ENCODE assay signal across 22 cellular contexts in the genomic region with DNA sequence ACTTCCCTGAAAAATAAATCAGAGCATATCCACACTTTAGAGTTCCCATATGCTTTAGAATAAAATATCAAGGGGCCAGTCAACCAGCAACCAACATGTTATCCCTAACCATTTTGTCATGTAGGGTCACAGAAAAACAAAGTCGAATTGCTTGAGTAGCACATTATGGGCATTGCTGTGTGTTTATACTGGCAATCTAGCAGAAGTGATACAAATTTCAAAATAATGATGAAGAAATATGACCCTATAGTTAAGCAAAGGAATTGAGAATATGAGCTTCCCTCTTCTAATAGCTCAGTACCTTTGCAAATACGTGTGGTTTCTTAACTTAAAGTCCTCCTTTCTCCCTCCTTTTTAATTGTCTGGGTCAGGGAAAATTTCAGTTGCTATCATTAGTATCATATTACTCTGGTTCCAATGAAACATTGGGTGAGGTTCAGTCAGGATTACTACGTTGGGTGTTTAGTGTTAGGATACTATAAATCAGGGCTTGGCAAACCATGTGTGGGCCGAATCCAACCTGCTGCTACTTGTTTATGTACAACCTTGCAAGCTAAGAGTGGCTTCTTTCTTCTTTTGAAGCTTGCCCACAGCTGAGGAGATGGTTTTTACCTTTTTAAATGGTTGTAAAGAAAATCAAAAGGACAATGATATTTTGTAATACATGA.
A peak's percentile ranks its signal among the peaks of the same experiment; 100 is the strongest.
DNase-seq lines count a peak whose midpoint lies in the region; ATAC-seq and TF ChIP-seq lines count a peak whose summit lies in the region.
"Had no signal": no experiment of that assay in that cellular context is flagged by ENCODE, and none has a peak within 500 bp of the region (broad histone marks: within the 10 kb centered on the region; RNA-seq: fewer than 3 reads in every experiment).

No MANE protein-coding gene starts in this region.

- H3K4me1 ChIP-seq in transverse colon (peaks cover 0 to 28% (median 12%) of the 10 kb centered on the region in 4 donors), esophagus muscularis mucosa (peaks cover 0 to 7% (median 0%) of the 10 kb centered on the region in 4 donors)

- H3K27ac ChIP-seq in transverse colon, result peak overlapping the region in 3 of 4 donors; percentile 26 to 59 (median 47)
- no peak overlapping the region for H3K27ac ChIP-seq in esophagus muscularis mucosa (replicated peaks in 1 of 4)

- H3K36me3 Mint-ChIP-seq in activated CD4-positive, alpha-beta T cell treated with anti-CD3 and anti-CD28 coated beads, Interleukin-2, amount 10 ng/mL, durations not matched to agents 24 days and 14 days (ENCODE audit: low read depth), result peaks cover 73% of the 10 kb centered on the region
- H3K36me3 Mint-ChIP-seq: brain had no signal

- H3K4me3 Mint-ChIP-seq in activated CD4-positive, alpha-beta T cell treated with anti-CD3 and anti-CD28 coated beads, Interleukin-2, amount 10 ng/mL, durations not matched to agents 24 days and 14 days, result no peak overlapping the region
- H3K4me3 Mint-ChIP-seq: activated CD8-positive, alpha-beta T cell treated with anti-CD3 and anti-CD28 coated beads for 36 hours; activated naive CD8-positive, alpha-beta T cell treated with anti-CD3 and anti-CD28 coated beads, Interleukin-2, amount 10 ng/mL, durations not matched to agents 7 days and 5 days; activated T-cell treated with anti-CD3 and anti-CD28 coated beads, Interleukin-2, amount 50 U/mL, for 72 hours; brain; CD4-positive, alpha-beta memory T cell; GM23338; stimulated activated naive B cell treated with anti-CD40 and anti-IgM and Interleukin-4, amounts not matched to agents 10 μg/mL and 1 μg/mL and 100 μg/mL, for 72 hours had no signal

- H3K27me3 Mint-ChIP-seq in activated CD4-positive, alpha-beta T cell treated with anti-CD3 and anti-CD28 coated beads, Interleukin-2, amount 10 ng/mL, durations not matched to agents 24 days and 14 days, result no peaks in the 10 kb centered on the region
- H3K27me3 Mint-ChIP-seq: activated CD8-positive, alpha-beta T cell treated with anti-CD3 and anti-CD28 coated beads for 36 hours; activated naive CD8-positive, alpha-beta T cell treated with anti-CD3 and anti-CD28 coated beads, Interleukin-2, amount 10 ng/mL, durations not matched to agents 7 days and 5 days; CD4-positive, alpha-beta memory T cell; stimulated activated naive B cell treated with anti-CD40 and anti-IgM and Interleukin-4, amounts not matched to agents 10 μg/mL and 1 μg/mL and 100 μg/mL, for 72 hours had no signal

- H3K4me3 ChIP-seq in transverse colon (no peak overlapping the region), esophagus muscularis mucosa (no peak overlapping the region)
- H3K4me3 ChIP-seq: GM23338, tibial artery had no signal

- TF ChIP-seq POLR2A in transverse colon (IDR thresholded peaks at IDR 0.05) (no peak), esophagus muscularis mucosa (IDR thresholded peaks at IDR 0.05; ENCODE audit: low read depth) (no peak)

- 41 to 50% methylated on average over 3 to 4 of the region's 4 CpGs for WGBS in transverse colon (ENCODE audit: low coverage in 1 of 2), 2 donors
- WGBS in esophagus muscularis mucosa, result 44% methylated on average over 4 of the region's 4 CpGs

- in situ Hi-C loops in transverse colon (cut with MboI; ENCODE audit: low pct_ligation_motif_present in 1 of 4, low pct_unique_long_range_greater_than_20kb in 1 of 4, low sequenced_read_pairs in 3 of 4), result no loop called here

- TF ChIP-seq CTCF in transverse colon (IDR thresholded peaks at IDR 0.05), result no peak
- no peak for TF ChIP-seq CTCF in esophagus muscularis mucosa (IDR thresholded peaks at IDR 0.05)

- no peak for DNase-seq in activated CD4-positive, alpha-beta T cell treated with anti-CD3 and anti-CD28 coated beads, Interleukin-2, amount 10 ng/mL, durations not matched to agents 24 days and 14 days
- no peak for DNase-seq in activated CD4-positive, alpha-beta T cell treated with anti-CD3 and anti-CD28 coated beads for 1 hour
- peak; percentile 47 for DNase-seq in NCI-H526 treated with DMSO at 0.1 percent for 48 hours (lab: John Stamatoyannopoulos, UW)
- peak; percentile 37 for DNase-seq in transverse colon
- no peak for DNase-seq in T1000 (lab: John Stamatoyannopoulos, UW)
- DNase-seq in esophagus muscularis mucosa (ENCODE audit: extremely low spot score), result no peak
- DNase-seq: ACHN; activated CD8-positive, alpha-beta T cell treated with anti-CD3 and anti-CD28 coated beads for 36 hours; activated naive CD8-positive, alpha-beta T cell treated with anti-CD3 and anti-CD28 coated beads, Interleukin-2, amount 10 ng/mL, durations not matched to agents 7 days and 5 days; activated T-cell treated with anti-CD3 and anti-CD28 coated beads, Interleukin-2, amount 50 U/mL, for 72 hours; CD4-positive, alpha-beta memory T cell; dermis blood vessel endothelial cell; glutamatergic neuron; occipital lobe; stimulated activated naive B cell treated with anti-CD40 and anti-IgM and Interleukin-4, amounts not matched to agents 10 μg/mL and 1 μg/mL and 100 μg/mL, for 72 hours; T-helper 1 cell; tibial artery had no signal

- ATAC-seq in esophagus mucosa (peak; percentile 97), GM21737 (IDR thresholded peaks at IDR 0.05; ENCODE audit: unreplicated experiment) (no peak)
- ATAC-seq: activated CD8-positive, alpha-beta T cell treated with anti-CD3 and anti-CD28 coated beads for 36 hours; activated T-cell treated with anti-CD3 and anti-CD28 coated beads, Interleukin-2, amount 50 U/mL, for 72 hours; GM23338; Right ventricle myocardium inferior; stimulated activated naive B cell treated with anti-CD40 and anti-IgM and Interleukin-4, amounts not matched to agents 10 μg/mL and 1 μg/mL and 100 μg/mL, for 72 hours had no signal

- peaks cover 33% of the 10 kb centered on the region for H3K4me1 Mint-ChIP-seq in activated CD4-positive, alpha-beta T cell treated with anti-CD3 and anti-CD28 coated beads, Interleukin-2, amount 10 ng/mL, durations not matched to agents 24 days and 14 days
- H3K4me1 Mint-ChIP-seq: brain had no signal

- intact Hi-C loops in activated CD4-positive, alpha-beta T cell treated with anti-CD3 and anti-CD28 coated beads, Interleukin-2, amount 10 ng/mL, durations not matched to agents 24 days and 14 days (cut with micrococcal nuclease), result loop anchor here (2.0 kb wide), 1 partner anchor 14 kb away; no protein-coding TSS in a partner anchor
- intact Hi-C loops in transverse colon (cut with DNase I; ENCODE audit: low total_unique reads), result no loop called here
- intact Hi-C loops in esophagus muscularis mucosa (cut with DNase I), result no loop called here

- H3K36me3 ChIP-seq in transverse colon (peaks cover 0 to 24% (median 0%) of the 10 kb centered on the region in 4 donors), esophagus muscularis mucosa (peaks cover 4 to 74% (median 21%) of the 10 kb centered on the region in 4 donors)

- no peaks in the 10 kb centered on the region for H3K9me3 ChIP-seq in transverse colon
- H3K9me3 ChIP-seq in esophagus muscularis mucosa, result no peaks in the 10 kb centered on the region
- H3K9me3 ChIP-seq: tibial artery had no signal

- peak overlapping the region; percentile 41 for H3K27ac Mint-ChIP-seq in activated CD4-positive, alpha-beta T cell treated with anti-CD3 and anti-CD28 coated beads, Interleukin-2, amount 10 ng/mL, durations not matched to agents 24 days and 14 days
- H3K27ac Mint-ChIP-seq: activated CD8-positive, alpha-beta T cell treated with anti-CD3 and anti-CD28 coated beads for 36 hours; activated naive CD8-positive, alpha-beta T cell treated with anti-CD3 and anti-CD28 coated beads, Interleukin-2, amount 10 ng/mL, durations not matched to agents 7 days and 5 days; brain; GM23338; stimulated activated naive B cell treated with anti-CD40 and anti-IgM and Interleukin-4, amounts not matched to agents 10 μg/mL and 1 μg/mL and 100 μg/mL, for 72 hours had no signal

- TF ChIP-seq EP300 in transverse colon (IDR thresholded peaks at IDR 0.05; ENCODE audit: low read depth) (no peak), esophagus muscularis mucosa (IDR thresholded peaks at IDR 0.05) (no peak)

- H3K27me3 ChIP-seq in transverse colon (no peaks in the 10 kb centered on the region), esophagus muscularis mucosa (no peaks in the 10 kb centered on the region)
- H3K27me3 ChIP-seq: tibial artery had no signal

- no peaks in the 10 kb centered on the region for H3K9me3 Mint-ChIP-seq in activated CD4-positive, alpha-beta T cell treated with anti-CD3 and anti-CD28 coated beads, Interleukin-2, amount 10 ng/mL, durations not matched to agents 24 days and 14 days
- H3K9me3 Mint-ChIP-seq: activated CD8-positive, alpha-beta T cell treated with anti-CD3 and anti-CD28 coated beads for 36 hours; activated naive CD8-positive, alpha-beta T cell treated with anti-CD3 and anti-CD28 coated beads, Interleukin-2, amount 10 ng/mL, durations not matched to agents 7 days and 5 days; activated T-cell treated with anti-CD3 and anti-CD28 coated beads, Interleukin-2, amount 50 U/mL, for 72 hours; brain; GM23338; stimulated activated naive B cell treated with anti-CD40 and anti-IgM and Interleukin-4, amounts not matched to agents 10 μg/mL and 1 μg/mL and 100 μg/mL, for 72 hours had no signal

Comparison
In these comparisons a context has a peak if more than half of its experiments do, and no peak if none do; other contexts are left out.
1. DNase-seq: peak in NCI-H526 treated with DMSO at 0.1 percent for 48 hours (single experiment) and transverse colon (single experiment); none in activated CD4-positive, alpha-beta T cell treated with anti-CD3 and anti-CD28 coated beads, Interleukin-2, amount 10 ng/mL, durations not matched to agents 24 days and 14 days (single experiment), activated CD4-positive, alpha-beta T cell treated with anti-CD3 and anti-CD28 coated beads for 1 hour (single experiment), T1000 (single experiment) and esophagus muscularis mucosa (single experiment).
2. H3K27ac ChIP-seq: peak in transverse colon (3 of 4); none in esophagus muscularis mucosa (0 of 4).